1 cellular context compared by ENCODE assay signal in the genomic region with DNA sequence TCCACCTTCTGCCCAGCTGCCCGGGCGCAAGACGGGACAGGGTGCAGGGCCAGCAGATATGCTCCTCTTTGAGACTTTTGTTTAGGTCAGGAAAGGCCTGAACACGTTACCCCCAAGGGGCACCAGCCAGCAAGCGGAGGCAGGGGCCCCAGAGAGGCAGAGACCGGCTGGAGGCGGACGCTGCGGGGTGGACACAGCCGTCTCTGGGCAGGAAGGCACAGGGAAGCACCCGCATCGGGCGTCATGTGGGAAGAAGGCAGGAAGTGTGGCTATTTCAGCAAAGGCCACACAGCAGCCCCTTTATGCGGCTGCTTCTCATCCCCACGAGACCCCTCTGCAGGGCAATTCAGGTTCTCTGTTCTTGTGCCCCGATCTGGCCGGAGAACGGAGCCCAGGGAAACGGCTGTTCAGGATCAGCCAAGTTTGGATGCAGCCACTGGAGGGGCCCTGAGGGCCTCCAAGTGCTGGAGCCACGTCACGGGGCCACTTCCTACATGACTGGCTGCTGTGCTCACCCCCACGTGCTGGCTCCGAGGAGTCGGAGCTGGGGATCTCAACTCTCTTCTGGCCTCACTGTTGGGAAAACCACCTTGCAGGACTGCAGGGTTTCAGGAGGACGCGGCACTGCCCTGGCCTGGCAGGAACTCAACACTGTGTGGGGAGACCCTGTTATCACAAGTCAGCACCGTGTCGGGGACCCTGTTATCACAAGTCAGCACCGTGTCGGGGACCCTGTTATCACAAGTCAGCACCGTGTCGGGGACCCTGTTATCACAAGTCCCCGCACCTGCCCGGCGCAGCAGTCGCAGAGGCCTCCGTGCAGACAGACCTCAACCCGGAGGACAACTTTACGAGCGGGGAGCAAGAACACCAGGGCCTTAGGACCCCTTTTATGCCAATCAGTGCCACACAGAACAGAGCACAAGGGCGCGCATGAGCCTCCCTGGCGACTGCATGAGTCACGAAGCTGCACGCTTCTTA.
TF ChIP-seq lines count a peak whose summit lies in the region.

No MANE protein-coding gene starts in this region.

TF ChIP-seq in K562, 482 proteins besides CTCF, POLR2A, EP300 and RAD21 (continued from another document and continues in another):
- peak; percentile 56 for TF ChIP-seq RBBP5 (IDR thresholded peaks at IDR 0.05; ENCODE audit: borderline replicate concordance, insufficient read depth, low read length, poor library complexity, severe bottlenecking)
- TF ChIP-seq CCNT2 (IDR thresholded peaks at IDR 0.05; ENCODE audit: borderline replicate concordance, extremely low read depth, insufficient read length, low read depth, low read length), result peak; percentile 99
- TF ChIP-seq, protein P1, sequence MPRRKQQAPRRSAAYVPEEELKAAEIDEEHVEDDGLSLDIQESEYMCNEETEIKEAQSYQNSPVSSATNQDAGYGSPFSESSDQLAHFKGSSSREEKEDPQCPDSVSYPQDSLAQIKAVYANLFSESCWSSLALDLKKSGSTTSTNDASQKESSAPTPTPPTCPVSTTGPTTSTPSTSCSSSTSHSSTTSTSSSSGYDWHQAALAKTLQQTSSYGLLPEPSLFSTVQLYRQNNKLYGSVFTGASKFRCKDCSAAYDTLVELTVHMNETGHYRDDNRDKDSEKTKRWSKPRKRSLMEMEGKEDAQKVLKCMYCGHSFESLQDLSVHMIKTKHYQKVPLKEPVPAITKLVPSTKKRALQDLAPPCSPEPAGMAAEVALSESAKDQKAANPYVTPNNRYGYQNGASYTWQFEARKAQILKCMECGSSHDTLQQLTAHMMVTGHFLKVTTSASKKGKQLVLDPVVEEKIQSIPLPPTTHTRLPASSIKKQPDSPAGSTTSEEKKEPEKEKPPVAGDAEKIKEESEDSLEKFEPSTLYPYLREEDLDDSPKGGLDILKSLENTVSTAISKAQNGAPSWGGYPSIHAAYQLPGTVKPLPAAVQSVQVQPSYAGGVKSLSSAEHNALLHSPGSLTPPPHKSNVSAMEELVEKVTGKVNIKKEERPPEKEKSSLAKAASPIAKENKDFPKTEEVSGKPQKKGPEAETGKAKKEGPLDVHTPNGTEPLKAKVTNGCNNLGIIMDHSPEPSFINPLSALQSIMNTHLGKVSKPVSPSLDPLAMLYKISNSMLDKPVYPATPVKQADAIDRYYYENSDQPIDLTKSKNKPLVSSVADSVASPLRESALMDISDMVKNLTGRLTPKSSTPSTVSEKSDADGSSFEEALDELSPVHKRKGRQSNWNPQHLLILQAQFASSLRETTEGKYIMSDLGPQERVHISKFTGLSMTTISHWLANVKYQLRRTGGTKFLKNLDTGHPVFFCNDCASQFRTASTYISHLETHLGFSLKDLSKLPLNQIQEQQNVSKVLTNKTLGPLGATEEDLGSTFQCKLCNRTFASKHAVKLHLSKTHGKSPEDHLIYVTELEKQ (CRISPR knock-in tag; IDR thresholded peaks at IDR 0.05), result no peak
- TF ChIP-seq, protein P2, sequence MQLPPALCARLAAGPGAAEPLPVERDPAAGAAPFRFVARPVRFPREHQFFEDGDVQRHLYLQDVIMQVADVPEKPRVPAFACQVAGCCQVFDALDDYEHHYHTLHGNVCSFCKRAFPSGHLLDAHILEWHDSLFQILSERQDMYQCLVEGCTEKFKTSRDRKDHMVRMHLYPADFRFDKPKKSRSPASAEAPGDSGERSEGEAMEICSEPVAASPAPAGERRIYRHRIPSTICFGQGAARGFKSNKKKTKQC (CRISPR knock-in tag; IDR thresholded peaks at IDR 0.05), result no peak
- TF ChIP-seq ZBTB17 (CRISPR knock-in tag; IDR thresholded peaks at IDR 0.05), result peak; percentile 83
- TF ChIP-seq, protein P3, sequence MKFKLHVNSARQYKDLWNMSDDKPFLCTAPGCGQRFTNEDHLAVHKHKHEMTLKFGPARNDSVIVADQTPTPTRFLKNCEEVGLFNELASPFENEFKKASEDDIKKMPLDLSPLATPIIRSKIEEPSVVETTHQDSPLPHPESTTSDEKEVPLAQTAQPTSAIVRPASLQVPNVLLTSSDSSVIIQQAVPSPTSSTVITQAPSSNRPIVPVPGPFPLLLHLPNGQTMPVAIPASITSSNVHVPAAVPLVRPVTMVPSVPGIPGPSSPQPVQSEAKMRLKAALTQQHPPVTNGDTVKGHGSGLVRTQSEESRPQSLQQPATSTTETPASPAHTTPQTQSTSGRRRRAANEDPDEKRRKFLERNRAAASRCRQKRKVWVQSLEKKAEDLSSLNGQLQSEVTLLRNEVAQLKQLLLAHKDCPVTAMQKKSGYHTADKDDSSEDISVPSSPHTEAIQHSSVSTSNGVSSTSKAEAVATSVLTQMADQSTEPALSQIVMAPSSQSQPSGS (CRISPR knock-in tag; IDR thresholded peaks at IDR 0.05), result no peak
- peak; percentile 58; the same call in 1 of the 2 replicates for TF ChIP-seq KHSRP (IDR thresholded peaks at IDR 0.05)
- TF ChIP-seq CBX3 (IDR thresholded peaks at IDR 0.05; ENCODE audit: borderline replicate concordance in 1 of 2, low read length in 2 of 2), result no peak
- TF ChIP-seq, protein P4, sequence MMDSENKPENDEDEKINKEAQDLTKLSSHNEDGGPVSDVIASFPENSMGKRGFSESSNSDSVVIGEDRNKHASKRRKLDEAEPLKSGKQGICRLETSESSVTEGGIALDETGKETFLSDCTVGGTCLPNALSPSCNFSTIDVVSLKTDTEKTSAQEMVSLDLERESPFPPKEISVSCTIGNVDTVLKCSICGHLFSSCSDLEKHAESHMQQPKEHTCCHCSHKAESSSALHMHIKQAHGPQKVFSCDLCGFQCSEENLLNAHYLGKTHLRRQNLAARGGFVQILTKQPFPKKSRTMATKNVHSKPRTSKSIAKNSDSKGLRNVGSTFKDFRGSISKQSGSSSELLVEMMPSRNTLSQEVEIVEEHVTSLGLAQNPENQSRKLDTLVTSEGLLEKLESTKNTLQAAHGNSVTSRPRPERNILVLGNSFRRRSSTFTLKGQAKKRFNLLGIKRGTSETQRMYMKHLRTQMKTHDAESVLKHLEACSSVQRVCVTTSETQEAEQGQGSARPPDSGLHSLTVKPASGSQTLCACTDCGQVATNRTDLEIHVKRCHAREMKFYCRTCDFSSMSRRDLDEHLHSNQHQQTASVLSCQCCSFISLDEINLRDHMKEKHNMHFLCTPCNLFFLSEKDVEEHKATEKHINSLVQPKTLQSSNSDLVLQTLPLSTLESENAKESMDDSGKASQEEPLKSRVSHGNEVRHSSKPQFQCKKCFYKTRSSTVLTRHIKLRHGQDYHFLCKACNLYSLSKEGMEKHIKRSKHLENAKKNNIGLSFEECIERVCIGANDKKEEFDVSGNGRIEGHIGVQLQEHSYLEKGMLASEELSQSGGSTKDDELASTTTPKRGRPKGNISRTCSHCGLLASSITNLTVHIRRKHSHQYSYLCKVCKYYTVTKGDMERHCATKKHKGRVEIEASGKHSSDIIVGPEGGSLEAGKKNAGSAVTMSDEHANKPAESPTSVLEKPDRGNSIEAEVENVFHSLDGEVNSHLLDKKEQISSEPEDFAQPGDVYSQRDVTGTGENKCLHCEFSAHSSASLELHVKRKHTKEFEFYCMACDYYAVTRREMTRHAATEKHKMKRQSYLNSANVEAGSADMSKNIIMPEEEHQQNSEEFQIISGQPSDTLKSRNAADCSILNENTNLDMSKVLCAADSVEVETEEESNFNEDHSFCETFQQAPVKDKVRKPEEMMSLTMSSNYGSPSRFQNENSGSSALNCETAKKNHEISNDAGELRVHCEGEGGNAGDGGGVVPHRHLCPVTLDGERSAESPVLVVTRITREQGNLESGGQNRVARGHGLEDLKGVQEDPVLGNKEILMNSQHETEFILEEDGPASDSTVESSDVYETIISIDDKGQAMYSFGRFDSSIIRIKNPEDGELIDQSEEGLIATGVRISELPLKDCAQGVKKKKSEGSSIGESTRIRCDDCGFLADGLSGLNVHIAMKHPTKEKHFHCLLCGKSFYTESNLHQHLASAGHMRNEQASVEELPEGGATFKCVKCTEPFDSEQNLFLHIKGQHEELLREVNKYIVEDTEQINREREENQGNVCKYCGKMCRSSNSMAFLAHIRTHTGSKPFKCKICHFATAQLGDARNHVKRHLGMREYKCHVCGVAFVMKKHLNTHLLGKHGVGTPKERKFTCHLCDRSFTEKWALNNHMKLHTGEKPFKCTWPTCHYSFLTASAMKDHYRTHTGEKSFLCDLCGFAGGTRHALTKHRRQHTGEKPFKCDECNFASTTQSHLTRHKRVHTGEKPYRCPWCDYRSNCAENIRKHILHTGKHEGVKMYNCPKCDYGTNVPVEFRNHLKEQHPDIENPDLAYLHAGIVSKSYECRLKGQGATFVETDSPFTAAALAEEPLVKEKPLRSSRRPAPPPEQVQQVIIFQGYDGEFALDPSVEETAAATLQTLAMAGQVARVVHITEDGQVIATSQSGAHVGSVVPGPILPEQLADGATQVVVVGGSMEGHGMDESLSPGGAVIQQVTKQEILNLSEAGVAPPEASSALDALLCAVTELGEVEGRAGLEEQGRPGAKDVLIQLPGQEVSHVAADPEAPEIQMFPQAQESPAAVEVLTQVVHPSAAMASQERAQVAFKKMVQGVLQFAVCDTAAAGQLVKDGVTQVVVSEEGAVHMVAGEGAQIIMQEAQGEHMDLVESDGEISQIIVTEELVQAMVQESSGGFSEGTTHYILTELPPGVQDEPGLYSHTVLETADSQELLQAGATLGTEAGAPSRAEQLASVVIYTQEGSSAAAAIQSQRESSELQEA (IDR thresholded peaks at IDR 0.05; ENCODE audit: low read depth), result no peak
- TF ChIP-seq ZBTB9 (CRISPR knock-in tag; IDR thresholded peaks at IDR 0.05), result peak; percentile 88; the same call in 1 of the 2 replicates
- no peak for TF ChIP-seq NUFIP1 (IDR thresholded peaks at IDR 0.05; ENCODE audit: partially characterized antibody)
- peak; percentile 91 for TF ChIP-seq CBFB (CRISPR knock-in tag; IDR thresholded peaks at IDR 0.05)
- TF ChIP-seq NCOR1 (IDR thresholded peaks at IDR 0.05), result peak; percentile 98
- TF ChIP-seq ADNP (tag; IDR thresholded peaks at IDR 0.05), result no peak
- TF ChIP-seq ZNF639 (CRISPR knock-in tag; conservative IDR thresholded peaks at IDR 0.05 in 1 of 2, IDR thresholded peaks at IDR 0.05 in 1 of 2), result 0 out of 4 replicates have a peak, but pooled peaks of 1 of the 2 experiments have one; percentile 74
- no peak for TF ChIP-seq ZHX1 (conservative IDR thresholded peaks at IDR 0.05; ENCODE audit: low read length)
- TF ChIP-seq DNMT1 (IDR thresholded peaks at IDR 0.05), result no peak
- no peak for TF ChIP-seq ZC3H8 (IDR thresholded peaks at IDR 0.05)
- no peak for TF ChIP-seq ZNF121 (CRISPR knock-in tag; conservative IDR thresholded peaks at IDR 0.05)
- no peak for TF ChIP-seq ZBTB26 (CRISPR knock-in tag; IDR thresholded peaks at IDR 0.05)
- no peak for TF ChIP-seq TAF15 (IDR thresholded peaks at IDR 0.05; ENCODE audit: low read depth, low read length)
- TF ChIP-seq, protein P5, sequence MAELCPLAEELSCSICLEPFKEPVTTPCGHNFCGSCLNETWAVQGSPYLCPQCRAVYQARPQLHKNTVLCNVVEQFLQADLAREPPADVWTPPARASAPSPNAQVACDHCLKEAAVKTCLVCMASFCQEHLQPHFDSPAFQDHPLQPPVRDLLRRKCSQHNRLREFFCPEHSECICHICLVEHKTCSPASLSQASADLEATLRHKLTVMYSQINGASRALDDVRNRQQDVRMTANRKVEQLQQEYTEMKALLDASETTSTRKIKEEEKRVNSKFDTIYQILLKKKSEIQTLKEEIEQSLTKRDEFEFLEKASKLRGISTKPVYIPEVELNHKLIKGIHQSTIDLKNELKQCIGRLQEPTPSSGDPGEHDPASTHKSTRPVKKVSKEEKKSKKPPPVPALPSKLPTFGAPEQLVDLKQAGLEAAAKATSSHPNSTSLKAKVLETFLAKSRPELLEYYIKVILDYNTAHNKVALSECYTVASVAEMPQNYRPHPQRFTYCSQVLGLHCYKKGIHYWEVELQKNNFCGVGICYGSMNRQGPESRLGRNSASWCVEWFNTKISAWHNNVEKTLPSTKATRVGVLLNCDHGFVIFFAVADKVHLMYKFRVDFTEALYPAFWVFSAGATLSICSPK (IDR thresholded peaks at IDR 0.05; ENCODE audit: borderline replicate concordance), result no peak
- no peak for TF ChIP-seq E2F3 (CRISPR knock-in tag; IDR thresholded peaks at IDR 0.05)
- TF ChIP-seq GABPA (tag; conservative IDR thresholded peaks at IDR 0.05; ENCODE audit: low read depth), result no peak
- no peak for TF ChIP-seq HMG20A (CRISPR knock-in tag; conservative IDR thresholded peaks at IDR 0.05)
- TF ChIP-seq ZNF830 (CRISPR knock-in tag; IDR thresholded peaks at IDR 0.05), result no peak
- TF ChIP-seq MTA2 (IDR thresholded peaks at IDR 0.05; ENCODE audit: low read depth), result peak; percentile 98
